ENCODE assay signal across 19 cellular contexts in the genomic region with DNA sequence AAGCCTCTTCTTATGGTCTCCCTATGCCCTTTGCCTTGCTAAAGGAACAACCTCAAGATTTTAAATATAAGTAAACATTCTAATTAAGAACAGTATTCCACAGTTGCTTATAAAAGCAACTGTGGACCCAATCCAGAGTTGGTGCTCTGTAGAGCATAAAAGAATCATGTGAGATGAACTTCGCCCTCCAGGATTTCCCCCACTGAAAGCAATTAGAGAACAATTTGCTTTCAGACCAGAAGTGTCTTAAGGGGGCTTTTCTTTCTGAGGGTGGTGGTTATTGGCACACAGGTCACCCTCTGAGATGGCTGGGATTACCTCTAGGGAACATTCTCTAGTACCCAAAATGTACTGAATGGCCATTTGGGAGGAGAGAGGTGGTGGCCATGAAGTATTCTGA. TPM values are rescaled to one million over a fixed set of nuclear protein-coding genes. Genes with fewer than 3 reads are reported as not detected.
DNase-seq lines count a peak whose midpoint lies in the region; ATAC-seq, FAIRE-seq and TF ChIP-seq lines count a peak whose summit lies in the region.
"Had no signal": no experiment of that assay in that cellular context is flagged by ENCODE, and none has a peak within 500 bp of the region (broad histone marks: within the 10 kb centered on the region; RNA-seq: fewer than 3 reads in every experiment).

No MANE protein-coding gene starts in this region.

- TF ChIP-seq RAD21 in GM12878 (IDR thresholded peaks at IDR 0.05; ENCODE audit: insufficient read depth, low read depth, low read length): no peak

- intact Hi-C loops in GM12878 (cut with micrococcal nuclease; ENCODE audit: unreplicated experiment): no loop called here
- intact Hi-C loops in stomach (cut with DNase I; ENCODE audit: low total_unique reads): no loop called here

- H3K4me1 ChIP-seq in BLaER1 treated with 17β-estradiol and CSF1 and Interleukin-3, amounts not matched to agents 10 nM and 100 nM: peaks cover 38 to 81% (median 50%) of the 10 kb centered on the region in 10 experiments
- H3K4me1 ChIP-seq in KMS-11 (ENCODE audit: low read depth, poor library complexity, severe bottlenecking): peaks cover 76% of the 10 kb centered on the region
- peaks cover 27% of the 10 kb centered on the region for H3K4me1 ChIP-seq in GM12878 (ENCODE audit: control insufficient read depth, insufficient read depth, low read length)
- peaks cover 42 to 64% of the 10 kb centered on the region in 2 experiments for H3K4me1 ChIP-seq in neutrophil (ENCODE audit: control insufficient read depth in 1 of 2, insufficient read depth in 1 of 2, low read depth in 1 of 2, low read length in 1 of 2)
- H3K4me1 ChIP-seq in stomach: peaks cover 45 to 89% (median 74%) of the 10 kb centered on the region in 4 donors
- H3K4me1 ChIP-seq: SJCRH30 had no signal

- peak; percentile 58 for ATAC-seq in GM12878
- ATAC-seq in GM19351 (IDR thresholded peaks at IDR 0.05; ENCODE audit: unreplicated experiment): no peak
- no peak for ATAC-seq in GM21447 (IDR thresholded peaks at IDR 0.05; ENCODE audit: unreplicated experiment)
- ATAC-seq: GM23338, HCT116, PC-3 had no signal

- peak overlapping the region in 8 of 11 experiments; percentile 0 to 54 (median 20); a peak in 10 of 22 replicates for H3K4me2 ChIP-seq in BLaER1 treated with 17β-estradiol and CSF1 and Interleukin-3, amounts not matched to agents 10 nM and 100 nM
- H3K4me2 ChIP-seq in KMS-11 (peak overlapping the region; percentile 5; the same call in 1 of the 2 replicates), GM12878 (ENCODE audit: control insufficient read depth, insufficient read depth) (peak overlapping the region; percentile 46)
- H3K4me2 ChIP-seq: GM23338 had no signal

- RAD21 ChIA-PET in GM12878 (lab: Charles Lee; ENCODE audit: unreplicated experiment): no interaction called here

- H3K36me3 ChIP-seq in BLaER1 treated with 17β-estradiol and CSF1 and Interleukin-3, amounts not matched to agents 10 nM and 100 nM: peaks cover 5 to 41% (median 18%) of the 10 kb centered on the region in 11 experiments; a peak in 20 of 22 replicates
- H3K36me3 ChIP-seq in KMS-11 (ENCODE audit: insufficient read depth) (no peaks in the 10 kb centered on the region), GM12878 (ENCODE audit: control insufficient read depth in 2 of 2, insufficient read depth in 2 of 2, low read length in 1 of 2) (no peaks in the 10 kb centered on the region; a peak in 2 of 4 replicates), neutrophil (no peaks in the 10 kb centered on the region), stomach (peaks cover 0 to 6% (median 0%) of the 10 kb centered on the region in 4 donors)

- no peak overlapping the region for H3K4me3 ChIP-seq in BLaER1 treated with 17β-estradiol and CSF1 and Interleukin-3, amounts not matched to agents 10 nM and 100 nM
- no peak overlapping the region for H3K4me3 ChIP-seq in KMS-11 (IDR thresholded peaks at IDR 0.05; ENCODE audit: insufficient read depth, low read depth, low read length)
- no peak overlapping the region for H3K4me3 ChIP-seq in GM12878
- no peak overlapping the region for H3K4me3 ChIP-seq in neutrophil (ENCODE audit: low read depth in 1 of 2, low read length in 1 of 2)
- H3K4me3 ChIP-seq in stomach: no peak overlapping the region
- H3K4me3 ChIP-seq: GM23338, SJCRH30 had no signal

- H3K9ac ChIP-seq in BLaER1 treated with 17β-estradiol and CSF1 and Interleukin-3, amounts not matched to agents 10 nM and 100 nM: no peak overlapping the region; a peak in 1 of 22 replicates
- H3K9ac ChIP-seq in KMS-11 (no peak overlapping the region), GM12878 (ENCODE audit: control insufficient read depth, insufficient read depth, low read length) (no peak overlapping the region)

- in situ Hi-C loops in GM12878 (cut with MboI): no loop called here

- H3K9me3 ChIP-seq in BLaER1 treated with 17β-estradiol and CSF1 and Interleukin-3, amounts not matched to agents 10 nM and 100 nM (replicated peaks in 1 of 11): no peaks in the 10 kb centered on the region
- H3K9me3 ChIP-seq in GM12878 (replicated peaks; ENCODE audit: control insufficient read depth, insufficient read depth, low read length) (no peaks in the 10 kb centered on the region), neutrophil (no peaks in the 10 kb centered on the region), stomach (no peaks in the 10 kb centered on the region)
- H3K9me3 ChIP-seq: SJCRH30 had no signal

- no TSS peak for BruUV-seq in GM12878 (replicated peaks; lab: Mats Ljungman, UMichigan)

- no peaks in the 10 kb centered on the region for H3K27me3 ChIP-seq in BLaER1 treated with 17β-estradiol and CSF1 and Interleukin-3, amounts not matched to agents 10 nM and 100 nM
- H3K27me3 ChIP-seq in KMS-11 (ENCODE audit: insufficient read depth, low read depth) (no peaks in the 10 kb centered on the region), GM12878 (replicated peaks in 1 of 2; ENCODE audit: control insufficient read depth in 2 of 2, insufficient read depth in 2 of 2, low read length in 1 of 2) (no peaks in the 10 kb centered on the region), neutrophil (no peaks in the 10 kb centered on the region), stomach (no peaks in the 10 kb centered on the region)
- H3K27me3 ChIP-seq: SJCRH30 had no signal

- H3K27ac ChIP-seq in BLaER1 treated with 17β-estradiol and CSF1 and Interleukin-3, amounts not matched to agents 10 nM and 100 nM: no peak overlapping the region
- H3K27ac ChIP-seq in KMS-11 (no peak overlapping the region), GM12878 (ENCODE audit: control insufficient read depth, insufficient read depth) (no peak overlapping the region; the same call in 1 of the 2 replicates), neutrophil (peak overlapping the region; percentile 25), stomach (no peak overlapping the region)
- H3K27ac ChIP-seq: HL-60, RWPE1, SJCRH30 had no signal

- H2AFZ ChIP-seq in KMS-11 (ENCODE audit: low read depth): no peak overlapping the region
- H2AFZ ChIP-seq in GM12878 (ENCODE audit: control insufficient read depth, low read depth, low read length): no peak overlapping the region
- H2AFZ ChIP-seq: GM23338 had no signal

- CTCF ChIA-PET in GM12878 (lab: Yijun Ruan, JAX): interaction anchor here (1.4 kb wide), 1 partner anchor 99 kb away, joined by 4 read pairs; no protein-coding TSS in a partner anchor

- WGBS in GM12878 (ENCODE audit: insufficient coverage, insufficient replicate concordance, low lambda C conversion rate, missing lambda C conversion rate): 45% methylated on average over 1 of the region's 1 CpG
- WGBS in stomach, 5 donors: 81 to 100% (median 94%) methylated on average over 1 of the region's 1 CpG

- H3K79me2 ChIP-seq in KMS-11 (ENCODE audit: insufficient read depth, low read depth) (peaks cover 99% of the 10 kb centered on the region), GM12878 (ENCODE audit: control insufficient read depth, insufficient read depth, low read length) (peaks cover 95% of the 10 kb centered on the region)

- no peak for TF ChIP-seq POLR2A in GM12878 (IDR thresholded peaks at IDR 0.05; ENCODE audit: low read depth, low read length)
- TF ChIP-seq POLR2A in stomach (IDR thresholded peaks at IDR 0.05): no peak

- no peak for FAIRE-seq in GM12878 (lab: Jason Lieb, UNC)
- FAIRE-seq: GM12892, HTR-8/SVneo had no signal

- DNase-seq in GM12878 (ENCODE audit: low read depth, low spot score) (no peak), stomach (no peak)
- DNase-seq: GF-D8, NCI-H1417 treated with DMSO at 0.1 percent for 48 hours, NCI-H2029 treated with DMSO at 0.1 percent for 48 hours, NCI-H82, PC-3, SJCRH30 had no signal

- POLR2A ChIA-PET in GM12878 (lab: Charles Lee): interaction anchor here (0.6 to 1.2 kb wide), 3 partner anchors 15 to 42 kb away, joined by 3 to 4 read pairs (median 4); no protein-coding TSS in a partner anchor

- TF ChIP-seq EP300 in GM12878 (IDR thresholded peaks at IDR 0.05; ENCODE audit: borderline replicate concordance in 1 of 2, control insufficient read depth in 1 of 2, low read depth in 2 of 2, low read length in 2 of 2) (no peak), stomach (IDR thresholded peaks at IDR 0.05) (no peak)

- TF ChIP-seq CTCF in KMS-11 (conservative IDR thresholded peaks at IDR 0.05; ENCODE audit: low read depth, low read length): no peak
- TF ChIP-seq CTCF in GM12878 (IDR thresholded peaks at IDR 0.05 in 2 of 3, conservative IDR thresholded peaks at IDR 0.05 in 1 of 3; ENCODE audit: control insufficient read depth in 2 of 3, extremely low read depth in 1 of 3, insufficient read depth in 1 of 3, low read depth in 3 of 3, low read length in 3 of 3): no peak
- TF ChIP-seq CTCF in neutrophil (IDR thresholded peaks at IDR 0.05): no peak
- TF ChIP-seq CTCF in stomach (IDR thresholded peaks at IDR 0.05): no peak

- SMC1A ChIA-PET in GM12878 (lab: Charles Lee; ENCODE audit: uncharacterized antibody, unreplicated experiment): interaction anchor here (1.6 kb wide), 1 partner anchor 24 kb away, joined by 4 read pairs; no protein-coding TSS in a partner anchor

- peaks cover 96 to 100% (median 100%) of the 10 kb centered on the region in 11 experiments for H4K20me1 ChIP-seq in BLaER1 treated with 17β-estradiol and CSF1 and Interleukin-3, amounts not matched to agents 10 nM and 100 nM
- peaks cover 37% of the 10 kb centered on the region for H4K20me1 ChIP-seq in KMS-11 (ENCODE audit: insufficient read depth)
- H4K20me1 ChIP-seq in GM12878 (ENCODE audit: control insufficient read depth, insufficient read depth): peaks cover 5% of the 10 kb centered on the region

RNA-seq across cellular contexts. Expression of gene ZNF592, which starts 10.6 kb away (rescaled TPM):
- total RNA-seq in GM12878 (2013; cell fraction: nucleolus; rRNA removed): 28.8 and 30.6 TPM in 2 replicates
- total RNA-seq in GM12878 (2014; rRNA removed) (6.7 and 8.2 TPM in 2 replicates), GM12878 (2014; rRNA removed; fragmentation: Illumina TruSeq; extraction: Trizol) (7.0 and 7.8 TPM in 2 replicates), GM12878 (2021) (20.3 and 23.7 TPM in 2 replicates), stomach (10 to 100 TPM in 3 of 5 donors, 1 to 10 TPM in 2; 9.7 to 36.8 (median 19.0) TPM)
- polyA plus RNA-seq in GM12878 (2011; ENCODE audit: low read depth): 6.0 TPM
- polyA plus RNA-seq in GM12878 (2011; rRNA removed) (3.5 and 6.9 TPM in 2 replicates), GM12878 (2014; fragmentation: Illumina TruSeq; extraction: Trizol) (10.9 and 14.4 TPM in 2 replicates), GM12878 (2014; fragmentation: Nextera tagmentation; extraction: Ambion mirVana) (1 to 10 TPM in 1 of 2 experiments, under 1 TPM in 1; 0.95 to 1.3 TPM), GM12878 (2014; rRNA removed) (13.5 and 16.0 TPM in 2 replicates), GM12878 (2016; fragmentation: Nextera tagmentation; extraction: Ambion mirVana) (10 to 100 TPM in 1 of 2 experiments, 1 to 10 TPM in 1; 9.0 to 10.7 TPM), stomach (1 to 10 TPM; 3.8 to 5.8 (median 5.0) TPM)
- polyA plus RNA-seq in GM12878 (2011; cell fraction: cytosol; rRNA removed): 9.1 and 10.4 TPM in 2 replicates
- 18.4 and 19.5 TPM in 2 replicates for polyA plus RNA-seq in GM12878 (2011; cell fraction: nucleus; rRNA removed)
- polyA plus RNA-seq in GM12878 (2012): 8.6 and 9.8 TPM in 2 replicates
- 9.6 and 12.7 TPM in 2 replicates for polyA minus RNA-seq in GM12878 (2011; rRNA and poly(A)+ RNA removed)
- polyA minus RNA-seq in GM12878 (2011; cell fraction: cytosol; rRNA and poly(A)+ RNA removed): 7.6 and 8.3 TPM in 2 replicates
- 6.0 and 12.9 TPM in 2 replicates for polyA minus RNA-seq in GM12878 (2011; cell fraction: nucleus; rRNA and poly(A)+ RNA removed)

RNA-seq across cellular contexts. Expression of gene SEC11A, which starts 43.1 kb away (rescaled TPM):
- 39.4 and 44.8 TPM in 2 replicates for total RNA-seq in GM12878 (2013; cell fraction: nucleolus; rRNA removed)
- total RNA-seq in GM12878 (2014; rRNA removed): 99.2 and 137 TPM in 2 replicates
- 137 and 141 TPM in 2 replicates for total RNA-seq in GM12878 (2014; rRNA removed; fragmentation: Illumina TruSeq; extraction: Trizol)
- total RNA-seq in GM12878 (2021): 106 and 109 TPM in 2 replicates
- polyA plus RNA-seq in GM12878 (2011; ENCODE audit: low read depth): 96.8 TPM
- 145 and 237 TPM in 2 replicates for polyA plus RNA-seq in GM12878 (2011; rRNA removed)
- polyA plus RNA-seq in GM12878 (2011; cell fraction: cytosol; rRNA removed): 45.3 and 45.6 TPM in 2 replicates
- polyA plus RNA-seq in GM12878 (2011; cell fraction: nucleus; rRNA removed): 28.1 and 37.8 TPM in 2 replicates
- polyA plus RNA-seq in GM12878 (2012): 129 and 139 TPM in 2 replicates
- 153 and 210 TPM in 2 replicates for polyA plus RNA-seq in GM12878 (2014; fragmentation: Illumina TruSeq; extraction: Trizol)
- 100 to 1,000 TPM; 132 to 152 TPM for polyA plus RNA-seq in GM12878 (2014; fragmentation: Nextera tagmentation; extraction: Ambion mirVana)
- polyA plus RNA-seq in GM12878 (2014; rRNA removed): 149 and 159 TPM in 2 replicates
- 100 to 1,000 TPM; 131 to 147 TPM for polyA plus RNA-seq in GM12878 (2016; fragmentation: Nextera tagmentation; extraction: Ambion mirVana)
- polyA minus RNA-seq in GM12878 (2011; rRNA and poly(A)+ RNA removed): 46.0 and 48.4 TPM in 2 replicates
- polyA minus RNA-seq in GM12878 (2011; cell fraction: cytosol; rRNA and poly(A)+ RNA removed): 20.2 and 26.7 TPM in 2 replicates
- 8.8 and 13.1 TPM in 2 replicates for polyA minus RNA-seq in GM12878 (2011; cell fraction: nucleus; rRNA and poly(A)+ RNA removed)
- 100 to 1,000 TPM in 1 of 5 donors, 10 to 100 TPM in 4; 24.3 to 181 (median 37.9) TPM for total RNA-seq in stomach
- 100 to 1,000 TPM; 108 to 186 (median 165) TPM for polyA plus RNA-seq in stomach

RNA-seq across cellular contexts. Expression of gene ALPK3, which starts 58.1 kb away (rescaled TPM):
- total RNA-seq in GM12878 (2013; cell fraction: nucleolus; rRNA removed): 0.15 TPM in 2 replicates
- total RNA-seq in GM12878 (2014; rRNA removed) (under 0.01 TPM in 1 of 2 replicates, not detected in the other), GM12878 (2014; rRNA removed; fragmentation: Illumina TruSeq; extraction: Trizol) (under 0.01 TPM in 1 of 2 replicates, not detected in the other), GM12878 (2021) (0.05 TPM in 2 replicates), stomach (10 to 100 TPM in 1 of 5 donors, 1 to 10 TPM in 3, under 1 TPM in 1; 0.58 to 17.9 (median 8.1) TPM)
- polyA plus RNA-seq in GM12878 (2011; ENCODE audit: low read depth): 0.03 TPM
- polyA plus RNA-seq in GM12878 (2011; rRNA removed) (not detected in 2 replicates), GM12878 (2014; fragmentation: Illumina TruSeq; extraction: Trizol) (0.01 TPM in 1 of 2 replicates, not detected in the other), GM12878 (2014; fragmentation: Nextera tagmentation; extraction: Ambion mirVana) (not detected), GM12878 (2014; rRNA removed) (0.01 and 0.03 TPM in 2 replicates), GM12878 (2016; fragmentation: Nextera tagmentation; extraction: Ambion mirVana) (not detected), stomach (1 to 10 TPM in 2 of 3 donors, under 1 TPM in 1; 0.76 to 4.7 (median 1.7) TPM)
- polyA plus RNA-seq in GM12878 (2011; cell fraction: cytosol; rRNA removed): 0.01 and 0.07 TPM in 2 replicates
- 0.03 and 0.04 TPM in 2 replicates for polyA plus RNA-seq in GM12878 (2011; cell fraction: nucleus; rRNA removed)
- 0.03 TPM in 2 replicates for polyA plus RNA-seq in GM12878 (2012)
- polyA minus RNA-seq in GM12878 (2011; rRNA and poly(A)+ RNA removed): under 0.01 TPM in 1 of 2 replicates, not detected in the other
- polyA minus RNA-seq in GM12878 (2011; cell fraction: cytosol; rRNA and poly(A)+ RNA removed): not detected in 2 replicates
- polyA minus RNA-seq in GM12878 (2011; cell fraction: nucleus; rRNA and poly(A)+ RNA removed): 0.10 TPM in 1 of 2 replicates, not detected in the other
